Comparison of ENCODE assay signal across 1 cellular context in the genomic region with DNA sequence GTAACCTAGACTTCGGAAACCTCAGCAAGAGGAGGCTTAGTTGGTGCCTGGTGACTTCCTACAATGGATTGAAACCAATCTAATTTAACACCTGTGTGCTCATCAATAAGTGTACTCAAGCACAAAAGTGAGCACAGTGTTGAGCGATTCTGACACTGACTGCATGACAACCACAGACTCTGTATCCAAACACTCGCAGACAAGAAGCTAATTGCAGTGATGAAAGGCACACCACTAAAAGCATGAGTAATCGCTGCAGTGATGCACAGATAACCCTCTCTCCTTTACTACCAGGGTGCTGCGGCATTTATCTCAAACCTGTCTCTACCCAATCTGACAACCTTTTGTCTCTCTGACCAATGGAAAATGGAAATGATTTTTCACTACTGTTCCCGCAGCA.
TF ChIP-seq lines count a peak whose summit lies in the region.

No MANE protein-coding gene starts in this region.

TF ChIP-seq in SK-N-SH, 30 proteins besides CTCF, POLR2A, EP300 and RAD21 (continued from another document):
- TF ChIP-seq, protein P1, sequence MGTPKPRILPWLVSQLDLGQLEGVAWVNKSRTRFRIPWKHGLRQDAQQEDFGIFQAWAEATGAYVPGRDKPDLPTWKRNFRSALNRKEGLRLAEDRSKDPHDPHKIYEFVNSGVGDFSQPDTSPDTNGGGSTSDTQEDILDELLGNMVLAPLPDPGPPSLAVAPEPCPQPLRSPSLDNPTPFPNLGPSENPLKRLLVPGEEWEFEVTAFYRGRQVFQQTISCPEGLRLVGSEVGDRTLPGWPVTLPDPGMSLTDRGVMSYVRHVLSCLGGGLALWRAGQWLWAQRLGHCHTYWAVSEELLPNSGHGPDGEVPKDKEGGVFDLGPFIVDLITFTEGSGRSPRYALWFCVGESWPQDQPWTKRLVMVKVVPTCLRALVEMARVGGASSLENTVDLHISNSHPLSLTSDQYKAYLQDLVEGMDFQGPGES (IDR thresholded peaks at IDR 0.05; ENCODE audit: low read depth, low read length): no peak
- 0 out of 2 replicates have a peak, but pooled peaks have one; percentile 10 for TF ChIP-seq RXRA (IDR thresholded peaks at IDR 0.05; ENCODE audit: borderline replicate concordance, low read depth)
- TF ChIP-seq, protein P2, sequence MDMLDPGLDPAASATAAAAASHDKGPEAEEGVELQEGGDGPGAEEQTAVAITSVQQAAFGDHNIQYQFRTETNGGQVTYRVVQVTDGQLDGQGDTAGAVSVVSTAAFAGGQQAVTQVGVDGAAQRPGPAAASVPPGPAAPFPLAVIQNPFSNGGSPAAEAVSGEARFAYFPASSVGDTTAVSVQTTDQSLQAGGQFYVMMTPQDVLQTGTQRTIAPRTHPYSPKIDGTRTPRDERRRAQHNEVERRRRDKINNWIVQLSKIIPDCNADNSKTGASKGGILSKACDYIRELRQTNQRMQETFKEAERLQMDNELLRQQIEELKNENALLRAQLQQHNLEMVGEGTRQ (IDR thresholded peaks at IDR 0.05; ENCODE audit: borderline replicate concordance, low read depth, low read length): no peak
- TF ChIP-seq TCF12 (IDR thresholded peaks at IDR 0.05): peak; percentile 88
- TF ChIP-seq SIN3A (IDR thresholded peaks at IDR 0.05; ENCODE audit: borderline replicate concordance, low read depth, low read length): no peak
- peak; percentile 51; the same call in 1 of the 2 replicates for TF ChIP-seq MXI1 (IDR thresholded peaks at IDR 0.05; ENCODE audit: low read depth, low read length)
- TF ChIP-seq TAF1 (IDR thresholded peaks at IDR 0.05; ENCODE audit: borderline replicate concordance, low read depth, low read length): no peak
- TF ChIP-seq, protein P3, sequence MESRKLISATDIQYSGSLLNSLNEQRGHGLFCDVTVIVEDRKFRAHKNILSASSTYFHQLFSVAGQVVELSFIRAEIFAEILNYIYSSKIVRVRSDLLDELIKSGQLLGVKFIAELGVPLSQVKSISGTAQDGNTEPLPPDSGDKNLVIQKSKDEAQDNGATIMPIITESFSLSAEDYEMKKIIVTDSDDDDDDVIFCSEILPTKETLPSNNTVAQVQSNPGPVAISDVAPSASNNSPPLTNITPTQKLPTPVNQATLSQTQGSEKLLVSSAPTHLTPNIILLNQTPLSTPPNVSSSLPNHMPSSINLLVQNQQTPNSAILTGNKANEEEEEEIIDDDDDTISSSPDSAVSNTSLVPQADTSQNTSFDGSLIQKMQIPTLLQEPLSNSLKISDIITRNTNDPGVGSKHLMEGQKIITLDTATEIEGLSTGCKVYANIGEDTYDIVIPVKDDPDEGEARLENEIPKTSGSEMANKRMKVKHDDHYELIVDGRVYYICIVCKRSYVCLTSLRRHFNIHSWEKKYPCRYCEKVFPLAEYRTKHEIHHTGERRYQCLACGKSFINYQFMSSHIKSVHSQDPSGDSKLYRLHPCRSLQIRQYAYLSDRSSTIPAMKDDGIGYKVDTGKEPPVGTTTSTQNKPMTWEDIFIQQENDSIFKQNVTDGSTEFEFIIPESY (IDR thresholded peaks at IDR 0.05; ENCODE audit: borderline replicate concordance, low read depth): no peak
- TF ChIP-seq SMC3 (IDR thresholded peaks at IDR 0.05; ENCODE audit: low read depth, low read length): no peak
- TF ChIP-seq FOXM1 (IDR thresholded peaks at IDR 0.05; ENCODE audit: low read depth): no peak
- no peak for TF ChIP-seq RFX5 (IDR thresholded peaks at IDR 0.05; ENCODE audit: low read length)
- no peak for TF ChIP-seq YY1 (IDR thresholded peaks at IDR 0.05; ENCODE audit: low read depth)
- TF ChIP-seq EZH2phosphoT487 (IDR thresholded peaks at IDR 0.05; ENCODE audit: borderline replicate concordance, low read depth): no peak
- TF ChIP-seq ELF1 (IDR thresholded peaks at IDR 0.05): no peak
- TF ChIP-seq RCOR1 (IDR thresholded peaks at IDR 0.05; ENCODE audit: low read length): peak; percentile 93
- TF ChIP-seq GABPA (IDR thresholded peaks at IDR 0.05; ENCODE audit: low read depth): no peak
- peak; percentile 99 for TF ChIP-seq GATA2 (CRISPR knock-in tag; IDR thresholded peaks at IDR 0.05)
